1 cellular context compared by ENCODE assay signal in genomic region chr1:181105134-181106021, GRCh38.
TF ChIP-seq lines count a peak whose summit lies in the region.

No MANE protein-coding gene starts in this region.

TF ChIP-seq in H1, 55 proteins besides CTCF, POLR2A, EP300 and RAD21:
- no peak for TF ChIP-seq CHD2 (IDR thresholded peaks at IDR 0.05; ENCODE audit: low read length)
- TF ChIP-seq CREB1 (IDR thresholded peaks at IDR 0.05) = peak; percentile 82
- no peak for TF ChIP-seq FOSL1 (IDR thresholded peaks at IDR 0.05; ENCODE audit: insufficient read depth, low read depth, low read length)
- TF ChIP-seq CHD1 (IDR thresholded peaks at IDR 0.05; ENCODE audit: low read depth, low read length) = no peak
- no peak for TF ChIP-seq RFX5 (IDR thresholded peaks at IDR 0.05; ENCODE audit: borderline replicate concordance, low read depth, low read length)
- no peak for TF ChIP-seq ATF3 (IDR thresholded peaks at IDR 0.05; ENCODE audit: insufficient read depth, low read depth, low read length)
- peak; percentile 89; the same call in 1 of the 2 replicates for TF ChIP-seq EGR1 (IDR thresholded peaks at IDR 0.05; ENCODE audit: borderline replicate concordance, low read depth, low read length)
- TF ChIP-seq BRCA1 (IDR thresholded peaks at IDR 0.05; ENCODE audit: low read depth, low read length) = no peak
- TF ChIP-seq POU5F1 (IDR thresholded peaks at IDR 0.05; ENCODE audit: low read depth, low read length) = no peak
- no peak for TF ChIP-seq BACH1 (IDR thresholded peaks at IDR 0.05; ENCODE audit: low read length)
- no peak for TF ChIP-seq BCL11A (IDR thresholded peaks at IDR 0.05; ENCODE audit: low read depth in 2 of 2, low read length in 2 of 2)
- peak; percentile 9 for TF ChIP-seq ASH2L (IDR thresholded peaks at IDR 0.05; ENCODE audit: low read length)
- TF ChIP-seq CEBPB (IDR thresholded peaks at IDR 0.05; ENCODE audit: low read depth, low read length) = no peak
- TF ChIP-seq SP4 (IDR thresholded peaks at IDR 0.05; ENCODE audit: low read length) = no peak
- no peak for TF ChIP-seq ZNF274 (IDR thresholded peaks at IDR 0.05; ENCODE audit: borderline replicate concordance, extremely low read depth, low read length)
- no peak for TF ChIP-seq SIRT6 (IDR thresholded peaks at IDR 0.05; ENCODE audit: low read length)
- TF ChIP-seq TBP (IDR thresholded peaks at IDR 0.05; ENCODE audit: low read depth, low read length) = no peak
- TF ChIP-seq POLR2AphosphoS5 (IDR thresholded peaks at IDR 0.05; ENCODE audit: low read depth, low read length) = peak; percentile 53
- TF ChIP-seq TEAD4 (IDR thresholded peaks at IDR 0.05; ENCODE audit: low read depth, low read length) = 0 out of 2 replicates have a peak, but pooled peaks have one; percentile 14
- peak; percentile 95 for TF ChIP-seq MAX (IDR thresholded peaks at IDR 0.05)
- TF ChIP-seq PHF8 (conservative IDR thresholded peaks at IDR 0.05; ENCODE audit: low read depth, low read length) = no peak; the same call in 1 of the 2 replicates
- no peak for TF ChIP-seq SP1 (IDR thresholded peaks at IDR 0.05; ENCODE audit: low read depth, low read length)
- TF ChIP-seq TAF7 (optimal IDR thresholded peaks at IDR 0.05; ENCODE audit: borderline replicate concordance, low read depth, low read length) = no peak
- no peak for TF ChIP-seq GABPA (IDR thresholded peaks at IDR 0.05; ENCODE audit: borderline replicate concordance, insufficient read depth, low read length)
- no peak for TF ChIP-seq NRF1 (IDR thresholded peaks at IDR 0.05; ENCODE audit: low read depth, low read length)
- no peak for TF ChIP-seq CTBP2 (IDR thresholded peaks at IDR 0.05; ENCODE audit: borderline replicate concordance, insufficient read depth, insufficient read length, low read length)
- no peak for TF ChIP-seq RXRA (IDR thresholded peaks at IDR 0.05; ENCODE audit: insufficient read depth, low read depth, low read length)
- no peak for TF ChIP-seq SRF (IDR thresholded peaks at IDR 0.05; ENCODE audit: low read depth, low read length)
- TF ChIP-seq CHD7 (IDR thresholded peaks at IDR 0.05; ENCODE audit: insufficient replicate concordance, low read length) = no peak
- TF ChIP-seq TAF1 (IDR thresholded peaks at IDR 0.05; ENCODE audit: low read depth, low read length) = peak; percentile 46; the same call in 1 of the 2 replicates
- TF ChIP-seq RBBP5 (IDR thresholded peaks at IDR 0.05; ENCODE audit: borderline replicate concordance, low read depth, low read length) = 0 out of 2 replicates have a peak, but pooled peaks have one; percentile 27
- TF ChIP-seq HDAC6 (IDR thresholded peaks at IDR 0.05; ENCODE audit: low read depth, low read length) = no peak
- peak; percentile 93 for TF ChIP-seq E2F6 (IDR thresholded peaks at IDR 0.05)
- peak; percentile 40 to 62; a peak in 2 of 4 replicates for TF ChIP-seq SIN3A (conservative IDR thresholded peaks at IDR 0.05 in 1 of 2, IDR thresholded peaks at IDR 0.05 in 1 of 2; ENCODE audit: low read depth in 1 of 2, low read length in 2 of 2)
- TF ChIP-seq MAFK (IDR thresholded peaks at IDR 0.05; ENCODE audit: low read depth, low read length) = no peak
- TF ChIP-seq KDM5A (IDR thresholded peaks at IDR 0.05; ENCODE audit: low read length) = no peak
- no peak for TF ChIP-seq USF2 (IDR thresholded peaks at IDR 0.05; ENCODE audit: low read length)
- no peak for TF ChIP-seq JUN (IDR thresholded peaks at IDR 0.05; ENCODE audit: low read depth, low read length)
- TF ChIP-seq ATF2 (IDR thresholded peaks at IDR 0.05; ENCODE audit: low read length) = no peak
- no peak for TF ChIP-seq CBX8 (IDR thresholded peaks at IDR 0.05; ENCODE audit: borderline replicate concordance, low read depth, low read length)
- no peak for TF ChIP-seq SAP30 (IDR thresholded peaks at IDR 0.05; ENCODE audit: insufficient read depth, insufficient replicate concordance, low read length)
- TF ChIP-seq KDM4A (IDR thresholded peaks at IDR 0.05; ENCODE audit: low read depth, low read length, severe bottlenecking) = no peak
- no peak for TF ChIP-seq YY1 (IDR thresholded peaks at IDR 0.05; ENCODE audit: low read depth, low read length)
- no peak for TF ChIP-seq SIX5 (IDR thresholded peaks at IDR 0.05; ENCODE audit: low read depth, low read length)
- TF ChIP-seq SP2 (IDR thresholded peaks at IDR 0.05; ENCODE audit: low read length) = no peak
- TF ChIP-seq GTF2F1 (IDR thresholded peaks at IDR 0.05; ENCODE audit: borderline replicate concordance, low read depth, low read length) = no peak
- TF ChIP-seq SUZ12 (IDR thresholded peaks at IDR 0.05; ENCODE audit: low read length) = no peak
- TF ChIP-seq EZH2 (IDR thresholded peaks at IDR 0.05; ENCODE audit: low read depth, low read length, severe bottlenecking) = no peak
- TF ChIP-seq JUND (IDR thresholded peaks at IDR 0.05; ENCODE audit: low read length) = 0 out of 2 replicates have a peak, but pooled peaks have one; percentile 0
- no peak for TF ChIP-seq CBX5 (IDR thresholded peaks at IDR 0.05; ENCODE audit: low read depth, low read length)
- TF ChIP-seq KDM1A (IDR thresholded peaks at IDR 0.05; ENCODE audit: borderline replicate concordance, low read length) = no peak
- no peak for TF ChIP-seq RNF2 (IDR thresholded peaks at IDR 0.05; ENCODE audit: borderline replicate concordance, low read depth, low read length, missing control alignments, poor library complexity, severe bottlenecking)
- no peak; a peak in 1 of 4 replicates for TF ChIP-seq HDAC2 (IDR thresholded peaks at IDR 0.05; ENCODE audit: borderline replicate concordance in 1 of 2, low read depth in 2 of 2, low read length in 2 of 2)
- no peak for TF ChIP-seq TCF12 (IDR thresholded peaks at IDR 0.05; ENCODE audit: low read depth, low read length)
- TF ChIP-seq NANOG (IDR thresholded peaks at IDR 0.05; ENCODE audit: insufficient read depth, low read depth, low read length, poor library complexity, severe bottlenecking) = no peak
